ENCODE assay signal across 2 cellular contexts in the genomic region with DNA sequence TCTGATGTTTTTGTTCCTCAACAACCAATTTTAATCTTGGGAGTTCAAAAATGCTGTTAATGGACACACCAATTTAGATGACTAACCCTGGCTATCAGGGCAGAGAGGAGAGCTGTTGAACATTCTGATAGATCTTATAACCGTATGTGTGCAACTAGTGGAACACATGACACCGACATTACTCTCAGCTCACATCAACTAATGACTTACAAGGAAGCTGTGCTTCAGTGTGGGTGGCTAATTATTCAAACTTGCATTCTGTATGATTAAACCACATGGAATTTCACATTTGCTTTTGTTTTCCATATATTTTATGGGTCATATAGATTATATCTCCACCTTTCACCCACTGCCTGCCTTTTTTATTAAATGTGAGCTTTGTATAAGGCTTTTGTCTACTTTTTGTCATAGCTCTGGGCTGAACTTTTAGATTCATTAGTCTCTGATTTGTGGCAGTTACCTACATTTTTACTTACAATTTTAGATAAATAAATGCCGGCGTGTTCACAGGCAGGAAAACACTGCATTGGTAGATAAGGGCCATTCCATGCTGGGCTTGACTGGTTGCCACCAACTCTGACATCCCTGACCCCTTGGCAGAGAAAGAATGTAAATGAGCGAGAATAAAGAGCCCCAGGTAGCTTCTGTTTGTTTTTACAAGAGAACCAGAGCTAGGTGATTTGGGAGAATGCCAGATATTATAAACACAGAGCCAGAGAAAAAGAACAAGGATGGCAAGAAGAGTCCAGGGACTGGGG.
TF ChIP-seq lines count a peak whose summit lies in the region.

No MANE protein-coding gene starts in this region.

TF ChIP-seq in HCT116, 20 proteins besides CTCF, POLR2A, EP300 and RAD21:
- TF ChIP-seq FOSL1 (IDR thresholded peaks at IDR 0.05; ENCODE audit: low read depth) (no peak), YY1 (IDR thresholded peaks at IDR 0.05; ENCODE audit: extremely low read depth, insufficient replicate concordance, low read depth, low read length) (no peak), MAX (IDR thresholded peaks at IDR 0.05) (no peak), SRF (IDR thresholded peaks at IDR 0.05; ENCODE audit: low read depth) (no peak), EGR1 (IDR thresholded peaks at IDR 0.05; ENCODE audit: low read depth) (no peak), ZNF274 (IDR thresholded peaks at IDR 0.05; ENCODE audit: low read depth, low read length) (no peak), CEBPB (IDR thresholded peaks at IDR 0.05; ENCODE audit: low read depth) (no peak)
TF ChIP-seq in HCT116: peak in this region for 0.

TF ChIP-seq in H1, 55 proteins besides CTCF, POLR2A, EP300 and RAD21:
- TF ChIP-seq SRF (IDR thresholded peaks at IDR 0.05; ENCODE audit: low read depth, low read length) (no peak), TEAD4 (IDR thresholded peaks at IDR 0.05; ENCODE audit: low read depth, low read length) (no peak), CEBPB (IDR thresholded peaks at IDR 0.05; ENCODE audit: low read depth, low read length) (no peak), CREB1 (IDR thresholded peaks at IDR 0.05) (no peak), CHD7 (IDR thresholded peaks at IDR 0.05; ENCODE audit: insufficient replicate concordance, low read length) (no peak), USF2 (IDR thresholded peaks at IDR 0.05; ENCODE audit: low read length) (no peak), JUND (IDR thresholded peaks at IDR 0.05; ENCODE audit: low read length) (no peak), BRCA1 (IDR thresholded peaks at IDR 0.05; ENCODE audit: low read depth, low read length) (no peak), POU5F1 (IDR thresholded peaks at IDR 0.05; ENCODE audit: low read depth, low read length) (no peak)
